ENCODE assay signal across 9 cellular contexts in genomic region chr14:37197421-37198272, GRCh38. TPM values are rescaled to one million over a fixed set of nuclear protein-coding genes. Genes with fewer than 3 reads are reported as not detected.
DNase-seq lines count a peak whose midpoint lies in the region; ATAC-seq and TF ChIP-seq lines count a peak whose summit lies in the region.
"Had no signal": no experiment of that assay in that cellular context is flagged by ENCODE, and none has a peak within 500 bp of the region (broad histone marks: within the 10 kb centered on the region; RNA-seq: fewer than 3 reads in every experiment).

A gene with protein sequence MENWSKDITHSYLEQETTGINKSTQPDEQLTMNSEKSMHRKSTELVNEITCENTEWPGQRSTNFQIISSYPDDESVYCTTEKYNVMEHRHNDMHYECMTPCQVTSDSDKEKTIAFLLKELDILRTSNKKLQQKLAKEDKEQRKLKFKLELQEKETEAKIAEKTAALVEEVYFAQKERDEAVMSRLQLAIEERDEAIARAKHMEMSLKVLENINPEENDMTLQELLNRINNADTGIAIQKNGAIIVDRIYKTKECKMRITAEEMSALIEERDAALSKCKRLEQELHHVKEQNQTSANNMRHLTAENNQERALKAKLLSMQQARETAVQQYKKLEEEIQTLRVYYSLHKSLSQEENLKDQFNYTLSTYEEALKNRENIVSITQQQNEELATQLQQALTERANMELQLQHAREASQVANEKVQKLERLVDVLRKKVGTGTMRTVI (plus strand): TSS chr14:37197937. CDS start chr14:37247889, 49,952 bp downstream.

- no peaks in the 10 kb centered on the region for H3K27me3 Mint-ChIP-seq in nephron (ENCODE audit: low read depth)

- peak; percentile 28 to 85 for ATAC-seq in activated naive CD4-positive, alpha-beta T cell treated with anti-CD3 and anti-CD28 coated beads, Interleukin-2, amount 50 U/mL, for 72 hours
- ATAC-seq in GM21529 (IDR thresholded peaks at IDR 0.05; ENCODE audit: unreplicated experiment) = no peak

- WGBS in tibial nerve, 2 donors = 0 to 2% methylated on average over 35 to 58 of the region's 70 CpGs

- TF ChIP-seq CTCF in nephron (IDR thresholded peaks at IDR 0.05; ENCODE audit: unreplicated experiment in 3 of 3) = peak in 1 of 3 experiments; percentile 26
- peak in 3 of 5 experiments; percentile 25 to 39 (median 30) for TF ChIP-seq CTCF in tibial nerve (IDR thresholded peaks at IDR 0.05)

- H3K9me3 ChIP-seq in tibial nerve = no peaks in the 10 kb centered on the region

- peak within 1 kb of the TSS; percentile 54 to 73 (median 60) for H3K4me3 ChIP-seq in tibial nerve

- peak in 1 of 2 donors; percentile 71 for TF ChIP-seq EP300 in tibial nerve (IDR thresholded peaks at IDR 0.05)

- H3K36me3 ChIP-seq in tibial nerve = no peaks in the 10 kb centered on the region

- peaks cover 0 to 25% (median 0%) of the 10 kb centered on the region in 4 donors for H3K4me1 ChIP-seq in tibial nerve

- H3K4me3 Mint-ChIP-seq in nephron = peak within 1 kb of the TSS; percentile 92 to 97 (median 93)

- no peaks in the 10 kb centered on the region for H3K27me3 ChIP-seq in tibial nerve

- peak; percentile 1 to 35 for TF ChIP-seq POLR2A in tibial nerve (IDR thresholded peaks at IDR 0.05)

- H3K4me1 Mint-ChIP-seq in nephron = peaks cover 20% of the 10 kb centered on the region

- DNase-seq in activated CD8-positive, alpha-beta memory T cell treated with anti-CD3 and anti-CD28 coated beads for 24 hours = peak; percentile 56
- DNase-seq in activated CD8-positive, alpha-beta memory T cell treated with anti-CD3 and anti-CD28 coated beads, Interleukin-2, amount 50 U/mL, for 4 hours = no peak
- DNase-seq in NCI-H345 treated with DMSO at 0.1 percent for 48 hours (lab: John Stamatoyannopoulos, UW; ENCODE audit: unreplicated experiment) (peak; percentile 61), glomerular endothelial cell (ENCODE audit: extremely low read depth, low read depth, low spot score) (no peak), tibial nerve (ENCODE audit: low spot score in 2 of 2) (peak; percentile 61 to 64)
- DNase-seq in activated naive CD4-positive, alpha-beta T cell treated with anti-CD3 and anti-CD28 coated beads, Interleukin-2, amount 50 U/mL, for 72 hours (ENCODE audit: low spot score in 2 of 2) = peak in 1 of 2 donors; percentile 17
- DNase-seq: CD4-positive, CD25-positive, alpha-beta regulatory T cell had no signal

- no peak within 1 kb of the TSS for H3K27ac Mint-ChIP-seq in activated naive CD4-positive, alpha-beta T cell treated with anti-CD3 and anti-CD28 coated beads, Interleukin-2, amount 50 U/mL, for 72 hours
- H3K27ac Mint-ChIP-seq in nephron = peak within 1 kb of the TSS; percentile 99 to 100 (median 100)
- H3K27ac Mint-ChIP-seq: CD4-positive, CD25-positive, alpha-beta regulatory T cell had no signal

- H3K36me3 Mint-ChIP-seq in activated naive CD4-positive, alpha-beta T cell treated with anti-CD3 and anti-CD28 coated beads, Interleukin-2, amount 50 U/mL, for 72 hours = peaks cover 5 to 14% of the 10 kb centered on the region in 2 donors
- no peaks in the 10 kb centered on the region for H3K36me3 Mint-ChIP-seq in nephron (ENCODE audit: low read depth)
- H3K36me3 Mint-ChIP-seq: CD4-positive, CD25-positive, alpha-beta regulatory T cell had no signal

- H3K9me3 Mint-ChIP-seq in activated naive CD4-positive, alpha-beta T cell treated with anti-CD3 and anti-CD28 coated beads, Interleukin-2, amount 50 U/mL, for 72 hours = no peaks in the 10 kb centered on the region
- H3K9me3 Mint-ChIP-seq in nephron = no peaks in the 10 kb centered on the region

- peak within 1 kb of the TSS; percentile 79 to 93 (median 87) for H3K27ac ChIP-seq in tibial nerve

RNA-seq across cellular contexts. Expression of the gene that starts here (rescaled TPM):
- under 1 TPM in 1 of 2 donors, not detected in 1; 0.23 TPM for total RNA-seq in activated naive CD4-positive, alpha-beta T cell treated with anti-CD3 and anti-CD28 coated beads, Interleukin-2, amount 50 U/mL, for 72 hours
- 12.3 and 16.0 TPM in 2 replicates for total RNA-seq in glomerular endothelial cell
- 10 to 100 TPM; 11.4 to 25.7 (median 18.9) TPM for total RNA-seq in tibial nerve
- total RNA-seq: CD4-positive, CD25-positive, alpha-beta regulatory T cell had no signal

Comparison
In these comparisons a context has a peak if more than half of its experiments do, and no peak if none do; other contexts are left out.
1. RNA of the gene that starts here (total RNA-seq): 11.4 to 25.7 TPM in tibial nerve and 12.3 to 16.0 TPM in glomerular endothelial cell; 0.23 TPM in activated naive CD4-positive, alpha-beta T cell treated with anti-CD3 and anti-CD28 coated beads, Interleukin-2, amount 50 U/mL, for 72 hours; every median in the first group is over 10 times any median in the second.
2. DNase-seq: peak in activated CD8-positive, alpha-beta memory T cell treated with anti-CD3 and anti-CD28 coated beads for 24 hours (single experiment), NCI-H345 treated with DMSO at 0.1 percent for 48 hours (single experiment) and tibial nerve (2 of 2); none in activated CD8-positive, alpha-beta memory T cell treated with anti-CD3 and anti-CD28 coated beads, Interleukin-2, amount 50 U/mL, for 4 hours (single experiment) and glomerular endothelial cell (single experiment).
3. Peak in ATAC-seq in activated naive CD4-positive, alpha-beta T cell treated with anti-CD3 and anti-CD28 coated beads, Interleukin-2, amount 50 U/mL, for 72 hours; RNA of the gene not detected or under 1 TPM.
4. H3K27ac Mint-ChIP-seq: peak in nephron (3 of 3); none in activated naive CD4-positive, alpha-beta T cell treated with anti-CD3 and anti-CD28 coated beads, Interleukin-2, amount 50 U/mL, for 72 hours (0 of 2).